Comparison of ENCODE assay signal across 9 cellular contexts in genomic region chr4:82851902-82852750, GRCh38. TPM values are rescaled to one million over a fixed set of nuclear protein-coding genes. Genes with fewer than 3 reads are reported as not detected.
DNase-seq lines count a peak whose midpoint lies in the region; ATAC-seq, FAIRE-seq and TF ChIP-seq lines count a peak whose summit lies in the region.
"Had no signal": no experiment of that assay in that cellular context is flagged by ENCODE, and none has a peak within 500 bp of the region (broad histone marks: within the 10 kb centered on the region; RNA-seq: fewer than 3 reads in every experiment).

No MANE protein-coding gene starts in this region.

- TF ChIP-seq CTCF in 22Rv1 (IDR thresholded peaks at IDR 0.05) (peak; percentile 56), Panc1 (IDR thresholded peaks at IDR 0.05) (peak; percentile 39; the same call in 1 of the 2 replicates), esophagus muscularis mucosa (IDR thresholded peaks at IDR 0.05) (peak in 2 of 3 experiments; percentile 11 to 47), spleen (IDR thresholded peaks at IDR 0.05 in 8 of 11, conservative IDR thresholded peaks at IDR 0.05 in 3 of 11) (peak in 8 of 11 experiments; percentile 12 to 56 (median 44))

- 100% methylated on average over 1 of the region's 1 CpG for WGBS in esophagus muscularis mucosa
- 73 to 96% (median 83%) methylated on average over 1 of the region's 1 CpG for WGBS in spleen, 5 donors

- POLR2A ChIA-PET in Panc1 (lab: Charles Lee), result no interaction called here

- peak; percentile 94 for FAIRE-seq in G401.6 (lab: Jason Lieb, UNC)

- H3K4me1 ChIP-seq in Panc1 (ENCODE audit: control insufficient read depth, insufficient read depth, low read length) (no peaks in the 10 kb centered on the region), esophagus muscularis mucosa (no peaks in the 10 kb centered on the region), spleen (no peaks in the 10 kb centered on the region)

- TF ChIP-seq POLR2A in esophagus muscularis mucosa (IDR thresholded peaks at IDR 0.05; ENCODE audit: low read depth) (no peak), spleen (IDR thresholded peaks at IDR 0.05) (no peak)

- H3K27me3 ChIP-seq in Panc1 (ENCODE audit: control insufficient read depth, insufficient read depth, low read length), result no peaks in the 10 kb centered on the region
- H3K27me3 ChIP-seq in esophagus muscularis mucosa, result no peaks in the 10 kb centered on the region
- no peaks in the 10 kb centered on the region for H3K27me3 ChIP-seq in spleen (replicated peaks in 1 of 7)

- in situ Hi-C loops in Panc1 (cut with HindIII; ENCODE audit: low pct_unique_long_range_greater_than_20kb, low sequenced_read_pairs), result no loop called here

- CTCF ChIA-PET in Panc1 (lab: Charles Lee), result interaction anchor here (0.7 to 0.9 kb wide), 2 partner anchors 10 to 116 kb away, joined by 3 to 4 read pairs; no protein-coding TSS in a partner anchor

- H3K27ac ChIP-seq in 22Rv1 (no peak overlapping the region), Panc1 (ENCODE audit: low read length) (no peak overlapping the region), esophagus muscularis mucosa (replicated peaks in 1 of 4) (no peak overlapping the region), spleen (no peak overlapping the region)
- H3K27ac ChIP-seq: epithelial cell of prostate had no signal

- H3K4me3 ChIP-seq in Panc1 (ENCODE audit: low read depth in 2 of 2, low read length in 2 of 2) (no peak overlapping the region), esophagus muscularis mucosa (no peak overlapping the region), spleen (no peak overlapping the region)

- TF ChIP-seq EP300 in esophagus muscularis mucosa (IDR thresholded peaks at IDR 0.05), result no peak

- H3K9me3 ChIP-seq in Panc1 (ENCODE audit: control insufficient read depth, insufficient read depth, low read depth, low read length), result no peaks in the 10 kb centered on the region
- H3K9me3 ChIP-seq in esophagus muscularis mucosa, result no peaks in the 10 kb centered on the region
- H3K9me3 ChIP-seq in spleen, result no peaks in the 10 kb centered on the region

- ATAC-seq in Panc1 (no peak), HG03571 (IDR thresholded peaks at IDR 0.05; ENCODE audit: unreplicated experiment) (no peak), GM21528 (IDR thresholded peaks at IDR 0.05; ENCODE audit: low FRiP score, unreplicated experiment) (no peak)

- DNase-seq in Panc1 (ENCODE audit: low read depth, low spot score) (no peak), esophagus muscularis mucosa (ENCODE audit: extremely low spot score) (no peak), spleen (no peak)
- DNase-seq in stimulated activated CD4-positive, alpha-beta T cell treated with anti-CD3 and anti-CD28 coated beads, Interleukin-4, amount 100 ng/mL, for 24 hours, result no peak

- peaks cover 42% of the 10 kb centered on the region for H3K36me3 ChIP-seq in Panc1 (ENCODE audit: control insufficient read depth, insufficient read depth, low read length)
- peaks cover 54 to 100% (median 94%) of the 10 kb centered on the region in 4 donors for H3K36me3 ChIP-seq in esophagus muscularis mucosa
- peaks cover 6 to 100% (median 86%) of the 10 kb centered on the region in 6 donors for H3K36me3 ChIP-seq in spleen

- intact Hi-C loops in Panc1 (cut with micrococcal nuclease; ENCODE audit: unreplicated experiment), result no loop called here
- intact Hi-C loops in esophagus muscularis mucosa (cut with DNase I), result no loop called here
- intact Hi-C loops in spleen (cut with DNase I; ENCODE audit: low total_unique reads), result no loop called here

- BruUV-seq in Panc1 (replicated peaks; lab: Mats Ljungman, UMichigan), result no TSS peak

RNA-seq across cellular contexts. Expression of gene SEC31A, which starts 38.8 kb away (rescaled TPM):
- total RNA-seq in Panc1 (2021; ENCODE audit: unreplicated experiment) (107 TPM), esophagus muscularis mucosa (100 to 1,000 TPM; 117 to 146 (median 131) TPM), spleen (100 to 1,000 TPM; 133 to 204 (median 164) TPM)
- 73.9 TPM for polyA plus RNA-seq in Panc1 (2012; ENCODE audit: insufficient read length)
- 10 to 100 TPM; 63.6 to 71.1 (median 64.7) TPM for polyA plus RNA-seq in spleen

RNA-seq across cellular contexts. Expression of gene THAP9, which starts 48.4 kb away (rescaled TPM):
- total RNA-seq in Panc1 (2021; ENCODE audit: unreplicated experiment) (3.0 TPM), esophagus muscularis mucosa (1 to 10 TPM; 2.1 to 5.2 (median 2.9) TPM), spleen (1 to 10 TPM; 2.8 to 8.1 (median 3.6) TPM)
- 0.90 TPM for polyA plus RNA-seq in Panc1 (2012; ENCODE audit: insufficient read length)
- polyA plus RNA-seq in spleen, result 1 to 10 TPM; 1.8 to 2.4 (median 2.1) TPM

RNA-seq across cellular contexts. Expression of gene SCD5, which starts 53.5 kb away (rescaled TPM):
- total RNA-seq in Panc1 (2021; ENCODE audit: unreplicated experiment), result 2.0 TPM
- polyA plus RNA-seq in Panc1 (2012; ENCODE audit: insufficient read length), result 2.3 TPM
- 10 to 100 TPM; 17.6 to 28.4 (median 22.9) TPM for total RNA-seq in esophagus muscularis mucosa
- 1 to 10 TPM; 2.9 to 7.2 (median 4.5) TPM for total RNA-seq in spleen
- polyA plus RNA-seq in spleen, result 1 to 10 TPM in 2 of 3 donors, under 1 TPM in 1; 0.85 to 2.5 (median 1.4) TPM
